ENCODE assay signal across 8 cellular contexts in genomic region chrX:115560211-115560977, GRCh38. TPM values are rescaled to one million over a fixed set of nuclear protein-coding genes. Genes with fewer than 3 reads are reported as not detected.
DNase-seq lines count a peak whose midpoint lies in the region; ATAC-seq and TF ChIP-seq lines count a peak whose summit lies in the region.

No MANE protein-coding gene starts in this region.

- H3K9me3 ChIP-seq in mammary epithelial cell (replicated peaks; ENCODE audit: insufficient read depth, low read length) (no peaks in the 10 kb centered on the region), mesodermal cell (ENCODE audit: control insufficient read depth, low read length) (no peaks in the 10 kb centered on the region)

- no peak for DNase-seq in AG04449 (ENCODE audit: low read depth, low spot score)
- peak; percentile 79 for DNase-seq in HT1080 (ENCODE audit: low read depth)
- DNase-seq in mammary epithelial cell, result peak; percentile 81

- intact Hi-C loops in mammary epithelial cell (cut with micrococcal nuclease), result loop anchor here (5.0 kb wide), 2 partner anchors 43 to 213 kb away; no protein-coding TSS in a partner anchor

- ATAC-seq in GM18502 (IDR thresholded peaks at IDR 0.05; ENCODE audit: poor library complexity, unreplicated experiment) (no peak), HG02678 (IDR thresholded peaks at IDR 0.05; ENCODE audit: unreplicated experiment) (no peak), GM19467 (IDR thresholded peaks at IDR 0.05; ENCODE audit: unreplicated experiment) (no peak), GM19351 (IDR thresholded peaks at IDR 0.05; ENCODE audit: unreplicated experiment) (no peak)

- H3K4me3 ChIP-seq in AG04449 (ENCODE audit: low read depth, low read length) (peak overlapping the region; percentile 75), mammary epithelial cell (replicated peaks in 1 of 3; ENCODE audit: insufficient read depth in 1 of 3, low read depth in 2 of 3, low read length in 3 of 3) (peak overlapping the region; percentile 66 to 84 (median 67)), mesodermal cell (ENCODE audit: extremely low read depth, insufficient read depth, low read length, poor library complexity, severe bottlenecking) (peak overlapping the region; percentile 63)

- H3K9ac ChIP-seq in mammary epithelial cell (ENCODE audit: insufficient read depth, low read length), result peak overlapping the region; percentile 90

- peaks cover 43% of the 10 kb centered on the region for H3K79me2 ChIP-seq in mammary epithelial cell (ENCODE audit: insufficient read depth, low read length)

- TF ChIP-seq CTCF in AG04449 (IDR thresholded peaks at IDR 0.05; ENCODE audit: insufficient read depth, low read length, missing control alignments), result no peak
- TF ChIP-seq CTCF in mammary epithelial cell (conservative IDR thresholded peaks at IDR 0.05 in 1 of 2, IDR thresholded peaks at IDR 0.05 in 1 of 2; ENCODE audit: extremely low read depth in 1 of 2, insufficient read depth in 1 of 2, low read depth in 1 of 2, low read length in 2 of 2), result no peak

- dilution Hi-C loops in mammary epithelial cell (cut with HindIII; ENCODE audit: low sequenced_read_pairs), result no loop called here

- peak overlapping the region; percentile 91 for H3K27ac ChIP-seq in mammary epithelial cell (ENCODE audit: insufficient read depth, low read depth, low read length)
- H3K27ac ChIP-seq in mesodermal cell (ENCODE audit: low read depth, low read length, severe bottlenecking), result peak overlapping the region; percentile 3

- POLR2A ChIA-PET in AG04449 (lab: Yijun Ruan, JAX), result interaction anchor here (1.4 to 1.5 kb wide), 2 partner anchors 55 to 215 kb away, joined by 4 to 7 read pairs; no protein-coding TSS in a partner anchor

- WGBS in mammary epithelial cell (ENCODE audit: low coverage, missing lambda C conversion rate), result 10% methylated on average over 9 of the region's 10 CpGs
- 0 to 100% methylated on average over 1 of the region's 10 CpGs for WGBS in mesodermal cell (ENCODE audit: insufficient coverage in 2 of 2), 2 experiments

- H3K4me1 ChIP-seq in mammary epithelial cell (ENCODE audit: insufficient read depth, low read length) (peaks cover 28% of the 10 kb centered on the region), mesodermal cell (ENCODE audit: control insufficient read depth, insufficient read depth, low read length, poor library complexity, severe bottlenecking) (peaks cover 3% of the 10 kb centered on the region)

- H3K36me3 ChIP-seq in mammary epithelial cell (ENCODE audit: insufficient read depth, low read length), result no peaks in the 10 kb centered on the region
- no peaks in the 10 kb centered on the region for H3K36me3 ChIP-seq in mesodermal cell (ENCODE audit: control insufficient read depth, insufficient read depth, low read length)

- H3K4me2 ChIP-seq in mammary epithelial cell (ENCODE audit: insufficient read depth, low read depth, low read length), result peak overlapping the region; percentile 77

- H2AFZ ChIP-seq in mammary epithelial cell (ENCODE audit: low read depth, low read length), result peak overlapping the region; percentile 49

- in situ Hi-C loops in mammary epithelial cell (cut with MboI; ENCODE audit: low sequenced_read_pairs in 2 of 2), result loop anchor here in 1 of 2 donors (25.0 kb wide), 1 partner anchor 223 kb away; no protein-coding TSS in a partner anchor

- CTCF ChIA-PET in AG04449 (lab: Yijun Ruan, JAX), result interaction anchor here (1.4 to 1.8 kb wide), 3 partner anchors 79 to 231 kb away, joined by 3 to 5 read pairs (median 4); no protein-coding TSS in a partner anchor
- CTCF ChIA-PET in mammary epithelial cell (lab: Charles Lee; ENCODE audit: low non-redundant PET), result no interaction called here

- peaks cover 4% of the 10 kb centered on the region for H3K27me3 ChIP-seq in mammary epithelial cell (ENCODE audit: insufficient read depth, low read length)

- no peaks in the 10 kb centered on the region for H4K20me1 ChIP-seq in mammary epithelial cell (ENCODE audit: insufficient read depth, low read length)

- no TSS peak for BruUV-seq in mammary epithelial cell (replicated peaks; lab: Mats Ljungman, UMichigan)

RNA-seq across cellular contexts. Expression of gene PLS3, which starts 0.6 kb away (rescaled TPM):
- total RNA-seq in HT1080 (2014; rRNA removed; shearing (Covaris generic)), result 110 and 121 TPM in 2 replicates
- polyA plus RNA-seq in HT1080 (2015; cell fraction: cytosol; rRNA removed), result 161 and 188 TPM in 2 replicates
- 265 and 308 TPM in 2 replicates for polyA plus RNA-seq in HT1080 (2015; cell fraction: nucleus; rRNA removed)
- 100 to 1,000 TPM; 253 to 393 TPM for total RNA-seq in mammary epithelial cell
- polyA plus RNA-seq in mammary epithelial cell, result 172 TPM
- 416 TPM for polyA minus RNA-seq in mammary epithelial cell
- polyA plus RNA-seq in mesodermal cell (2013, experiment 1 of 2), result 186 TPM
- polyA plus RNA-seq in mesodermal cell (2013, experiment 2 of 2), result 173 TPM
